9 cellular contexts compared by ENCODE assay signal in the genomic region with DNA sequence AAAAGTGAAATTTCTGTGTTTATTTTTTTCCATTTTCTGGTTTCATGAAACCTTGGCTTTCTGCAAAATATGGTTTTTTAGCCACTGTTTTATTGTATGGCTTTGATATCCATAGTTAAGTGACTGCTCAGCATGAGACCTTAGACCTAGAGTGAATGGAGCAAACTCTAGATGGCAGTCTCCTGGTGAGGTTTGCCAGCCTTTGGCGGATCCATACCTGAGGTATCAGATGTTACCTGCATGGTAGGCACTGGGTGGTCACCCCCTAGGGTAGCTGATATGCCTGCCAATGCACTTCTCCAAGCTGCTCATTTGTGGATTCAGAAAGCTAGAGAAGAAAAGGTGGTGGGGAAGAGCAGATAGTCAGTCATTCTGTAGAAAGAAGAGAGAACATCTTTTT. TPM values are rescaled to one million over a fixed set of nuclear protein-coding genes. Genes with fewer than 3 reads are reported as not detected.
"Had no signal": no experiment of that assay in that cellular context is flagged by ENCODE, and none has a peak within 500 bp of the region (broad histone marks: within the 10 kb centered on the region; RNA-seq: fewer than 3 reads in every experiment).

No MANE protein-coding gene starts in this region.

- H3K9ac ChIP-seq: GM23248 had no signal

- ATAC-seq: HCT116, K562 had no signal

- H3K9me3 Mint-ChIP-seq: HFFc6 had no signal

- DNase-seq: GM23248, H7, HFFc6, IMR-90 had no signal

- H3K4me1 ChIP-seq: HAP-1 had no signal

- H3K4me3 Mint-ChIP-seq: HFFc6 had no signal

- H2AFZ ChIP-seq: GM23248 had no signal

- H3K27ac ChIP-seq: GM23248 had no signal

- H3K9me3 ChIP-seq: HAP-1 had no signal

- H3K4me3 ChIP-seq: GM23248, HAP-1, K562 had no signal

- H3K36me3 ChIP-seq: HAP-1 had no signal

- H3K27ac Mint-ChIP-seq: HFFc6 had no signal

RNA-seq across cellular contexts. Expression of a gene that starts 54.3 kb away (rescaled TPM):
- total RNA-seq: GM23248, H4, H7, HFFc6, HT-29, IMR-90, K562 had no signal
- polyA plus RNA-seq: GM23248, IMR-90, K562 had no signal
